Comparison of ENCODE assay signal across 1 cellular context in the genomic region with DNA sequence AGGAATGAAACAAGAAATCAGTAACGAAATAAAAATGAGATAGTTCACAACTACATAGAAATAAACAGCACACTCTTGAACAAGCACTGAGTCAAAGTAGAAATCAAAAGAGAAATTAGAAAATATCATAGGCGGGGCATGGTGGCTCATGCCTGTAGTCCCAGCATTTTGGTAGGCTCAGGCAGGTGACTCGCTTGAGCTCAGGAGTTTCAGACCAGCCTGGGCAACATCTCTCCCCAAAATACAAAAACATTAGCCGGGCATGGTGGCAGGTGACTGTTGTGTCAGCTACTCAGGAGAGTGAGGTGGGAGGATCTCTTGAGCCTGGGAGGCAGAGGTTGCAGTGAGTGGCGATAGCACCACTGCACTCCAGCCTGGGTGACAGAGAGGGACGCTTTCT.
TF ChIP-seq lines count a peak whose summit lies in the region.

No MANE protein-coding gene starts in this region.

TF ChIP-seq in GM12878, 131 proteins besides CTCF, POLR2A, EP300 and RAD21 (continued from another document):
- no peak for TF ChIP-seq CEBPZ (IDR thresholded peaks at IDR 0.05; ENCODE audit: low read depth, low read length)
- TF ChIP-seq, protein P1, sequence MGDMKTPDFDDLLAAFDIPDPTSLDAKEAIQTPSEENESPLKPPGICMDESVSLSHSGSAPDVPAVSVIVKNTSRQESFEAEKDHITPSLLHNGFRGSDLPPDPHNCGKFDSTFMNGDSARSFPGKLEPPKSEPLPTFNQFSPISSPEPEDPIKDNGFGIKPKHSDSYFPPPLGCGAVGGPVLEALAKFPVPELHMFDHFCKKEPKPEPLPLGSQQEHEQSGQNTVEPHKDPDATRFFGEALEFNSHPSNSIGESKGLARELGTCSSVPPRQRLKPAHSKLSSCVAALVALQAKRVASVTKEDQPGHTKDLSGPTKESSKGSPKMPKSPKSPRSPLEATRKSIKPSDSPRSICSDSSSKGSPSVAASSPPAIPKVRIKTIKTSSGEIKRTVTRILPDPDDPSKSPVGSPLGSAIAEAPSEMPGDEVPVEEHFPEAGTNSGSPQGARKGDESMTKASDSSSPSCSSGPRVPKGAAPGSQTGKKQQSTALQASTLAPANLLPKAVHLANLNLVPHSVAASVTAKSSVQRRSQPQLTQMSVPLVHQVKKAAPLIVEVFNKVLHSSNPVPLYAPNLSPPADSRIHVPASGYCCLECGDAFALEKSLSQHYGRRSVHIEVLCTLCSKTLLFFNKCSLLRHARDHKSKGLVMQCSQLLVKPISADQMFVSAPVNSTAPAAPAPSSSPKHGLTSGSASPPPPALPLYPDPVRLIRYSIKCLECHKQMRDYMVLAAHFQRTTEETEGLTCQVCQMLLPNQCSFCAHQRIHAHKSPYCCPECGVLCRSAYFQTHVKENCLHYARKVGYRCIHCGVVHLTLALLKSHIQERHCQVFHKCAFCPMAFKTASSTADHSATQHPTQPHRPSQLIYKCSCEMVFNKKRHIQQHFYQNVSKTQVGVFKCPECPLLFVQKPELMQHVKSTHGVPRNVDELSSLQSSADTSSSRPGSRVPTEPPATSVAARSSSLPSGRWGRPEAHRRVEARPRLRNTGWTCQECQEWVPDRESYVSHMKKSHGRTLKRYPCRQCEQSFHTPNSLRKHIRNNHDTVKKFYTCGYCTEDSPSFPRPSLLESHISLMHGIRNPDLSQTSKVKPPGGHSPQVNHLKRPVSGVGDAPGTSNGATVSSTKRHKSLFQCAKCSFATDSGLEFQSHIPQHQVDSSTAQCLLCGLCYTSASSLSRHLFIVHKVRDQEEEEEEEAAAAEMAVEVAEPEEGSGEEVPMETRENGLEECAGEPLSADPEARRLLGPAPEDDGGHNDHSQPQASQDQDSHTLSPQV (IDR thresholded peaks at IDR 0.05), result no peak
- no peak for TF ChIP-seq SMC3 (IDR thresholded peaks at IDR 0.05; ENCODE audit: borderline replicate concordance, low read length)
- no peak for TF ChIP-seq RAD51 (IDR thresholded peaks at IDR 0.05)
- no peak for TF ChIP-seq SMAD1 (IDR thresholded peaks at IDR 0.05; ENCODE audit: low read depth, partially characterized antibody)
- TF ChIP-seq FOXM1 (IDR thresholded peaks at IDR 0.05; ENCODE audit: low read depth, low read length), result no peak
- TF ChIP-seq NR2F1 (conservative IDR thresholded peaks at IDR 0.05), result no peak
- TF ChIP-seq HCFC1 (IDR thresholded peaks at IDR 0.05; ENCODE audit: low read length), result no peak
- TF ChIP-seq KLF5 (IDR thresholded peaks at IDR 0.05; ENCODE audit: partially characterized antibody), result no peak
- TF ChIP-seq PAX5 (IDR thresholded peaks at IDR 0.05; ENCODE audit: borderline replicate concordance, low read depth, low read length), result no peak
- TF ChIP-seq STAT1 (conservative IDR thresholded peaks at IDR 0.05), result no peak
